24 cellular contexts compared by ENCODE assay signal in the genomic region with DNA sequence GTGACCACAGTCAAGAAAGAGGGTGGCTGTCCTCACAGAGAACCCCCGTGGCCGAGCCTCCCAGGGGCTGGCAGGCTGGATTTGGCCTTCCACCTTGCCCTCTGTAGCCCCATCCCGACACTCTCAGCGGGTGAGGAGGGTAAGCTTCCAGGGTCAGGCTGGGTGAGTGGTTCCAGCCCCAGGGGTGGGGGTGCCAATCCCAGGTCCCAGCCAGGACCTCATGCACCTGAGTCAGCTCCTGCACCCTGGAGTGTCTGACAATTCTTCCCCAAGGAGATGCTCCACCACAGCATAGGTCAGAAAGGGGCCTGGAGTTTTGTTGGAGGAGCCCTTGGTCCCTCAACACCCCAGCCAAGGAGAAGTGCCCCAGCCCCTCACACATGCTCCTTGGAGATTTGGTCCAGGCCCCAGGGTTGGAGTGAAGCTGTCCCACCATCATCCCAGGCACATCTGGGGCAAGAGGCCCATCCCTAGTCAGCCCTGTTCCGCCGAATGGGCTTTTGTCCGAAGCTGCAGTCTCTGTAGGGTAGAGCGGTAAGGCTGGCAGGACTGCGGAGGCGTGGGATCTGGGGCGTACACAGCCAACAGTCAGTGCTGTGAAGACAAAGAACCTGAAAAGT. TPM values are rescaled to one million over a fixed set of nuclear protein-coding genes. Genes with fewer than 3 reads are reported as not detected.
"Had no signal": no experiment of that assay in that cellular context is flagged by ENCODE, and none has a peak within 500 bp of the region (broad histone marks: within the 10 kb centered on the region; RNA-seq: fewer than 3 reads in every experiment).

No MANE protein-coding gene starts in this region.

- H3K27ac ChIP-seq: neutrophil, pancreas, upper lobe of right lung had no signal

- H3K27me3 ChIP-seq: pancreas, sigmoid colon, upper lobe of right lung had no signal

- H3K27ac Mint-ChIP-seq: activated CD4-positive, alpha-beta memory T cell treated with anti-CD3 and anti-CD28 coated beads for 36 hours; mesothelial cell of epicardium; natural killer cell; T-helper 17 cell had no signal

- H3K27me3 Mint-ChIP-seq: brain had no signal

- DNase-seq: activated CD4-positive, alpha-beta memory T cell treated with anti-CD3 and anti-CD28 coated beads for 36 hours; activated CD4-positive, alpha-beta T cell treated with anti-CD3 and anti-CD28 coated beads for 48 hours; activated CD4-positive, CD25-positive, alpha-beta regulatory T cell; activated effector memory CD4-positive, alpha-beta T cell treated with anti-CD3 and anti-CD28 coated beads, Interleukin-2, amount 50 U/mL, for 16 hours; central memory CD4-positive, alpha-beta T cell; effector memory CD4-positive, alpha-beta T cell; mammary epithelial cell; natural killer cell; sigmoid colon; stimulated activated CD4-positive, alpha-beta T cell treated with anti-CD3 and anti-CD28 coated beads, Interleukin-4, amount 100 ng/mL, for 24 hours; stimulated activated naive CD8-positive, alpha-beta T cell treated with anti-CD3 and anti-CD28 coated beads, Interleukin-15, Interleukin-2, amounts not matched to agents 100 U/mL and 50 U/mL, for 24 hours; SW 1271; T-helper 17 cell; upper lobe of right lung had no signal

- ATAC-seq: left lobe of liver; natural killer cell; pancreas; stimulated activated naive CD8-positive, alpha-beta T cell treated with anti-CD3 and anti-CD28 coated beads, Interleukin-15, Interleukin-2, amounts not matched to agents 100 U/mL and 50 U/mL, for 24 hours; T-helper 17 cell; upper lobe of right lung had no signal

- H3K36me3 ChIP-seq: neutrophil, pancreas, sigmoid colon, upper lobe of right lung had no signal

- H3K36me3 Mint-ChIP-seq: activated CD4-positive, alpha-beta memory T cell treated with anti-CD3 and anti-CD28 coated beads for 36 hours; activated naive CD4-positive, alpha-beta T cell treated with anti-CD3 and anti-CD28 coated beads, Interleukin-2, amount 50 U/mL, for 24 hours; brain; mesothelial cell of epicardium; natural killer cell had no signal

- H3K4me1 Mint-ChIP-seq: activated naive CD4-positive, alpha-beta T cell treated with anti-CD3 and anti-CD28 coated beads, Interleukin-2, amount 50 U/mL, for 24 hours; mesothelial cell of epicardium; natural killer cell; T-helper 17 cell had no signal

- H3K4me3 Mint-ChIP-seq: activated CD4-positive, alpha-beta memory T cell treated with anti-CD3 and anti-CD28 coated beads for 36 hours; activated naive CD4-positive, alpha-beta T cell treated with anti-CD3 and anti-CD28 coated beads, Interleukin-2, amount 50 U/mL, for 24 hours; brain; mesothelial cell of epicardium; natural killer cell; T-helper 17 cell had no signal

- H3K9me3 Mint-ChIP-seq: activated CD4-positive, alpha-beta memory T cell treated with anti-CD3 and anti-CD28 coated beads for 36 hours; activated naive CD4-positive, alpha-beta T cell treated with anti-CD3 and anti-CD28 coated beads, Interleukin-2, amount 50 U/mL, for 24 hours; mesothelial cell of epicardium; natural killer cell had no signal

- FAIRE-seq: colon, frontal cortex, islet of Langerhans, pancreas had no signal

- H3K4me3 ChIP-seq: pancreas, sigmoid colon, upper lobe of right lung had no signal

- H3K4me1 ChIP-seq: pancreas had no signal

- H3K9me3 ChIP-seq: neutrophil, pancreas, sigmoid colon, upper lobe of right lung had no signal

RNA-seq across cellular contexts. Expression of a gene that starts 8.4 kb away (rescaled TPM):
- total RNA-seq: activated CD4-positive, alpha-beta memory T cell treated with anti-CD3 and anti-CD28 coated beads for 36 hours; frontal cortex; mammary epithelial cell; mesothelial cell of epicardium; natural killer cell; pancreas; subcutaneous adipose tissue; T-helper 17 cell; upper lobe of right lung had no signal
- polyA plus RNA-seq: mammary epithelial cell, pancreas, sigmoid colon had no signal
